In genomic region chr1:115179397-115179835, GRCh38 we compare ENCODE assay signal across 11 cellular contexts.
DNase-seq lines count a peak whose midpoint lies in the region; ATAC-seq and TF ChIP-seq lines count a peak whose summit lies in the region.
"Had no signal": no experiment of that assay in that cellular context is flagged by ENCODE, and none has a peak within 500 bp of the region (broad histone marks: within the 10 kb centered on the region; RNA-seq: fewer than 3 reads in every experiment).

No MANE protein-coding gene starts in this region.

- CTCF ChIA-PET in activated CD8-positive, alpha-beta T cell treated with anti-CD3 and anti-CD28 coated beads for 36 hours (lab: Charles Lee), result no interaction called here

- DNase-seq in stimulated activated CD4-positive, alpha-beta T cell treated with anti-CD3 and anti-CD28 coated beads, Interleukin-1b, Interleukin-23, amount 100 ng/mL, for 48 hours, result peak; percentile 1
- DNase-seq in stimulated activated CD4-positive, alpha-beta T cell treated with anti-CD3 and anti-CD28 coated beads, Interleukin-2, amount 100 ng/mL, for 48 hours, result no peak
- DNase-seq in right atrium auricular region (ENCODE audit: low spot score) (peak; percentile 63), aorta (peak in 1 of 2 donors; percentile 60), mucosa of descending colon (no peak)
- DNase-seq in activated CD8-positive, alpha-beta T cell treated with anti-CD3 and anti-CD28 coated beads for 36 hours, result no peak
- DNase-seq: CD4-positive, alpha-beta T cell; lower lobe of right lung had no signal

- TF ChIP-seq CTCF in right atrium auricular region (IDR thresholded peaks at IDR 0.05), result no peak
- TF ChIP-seq CTCF in activated CD8-positive, alpha-beta T cell treated with anti-CD3 and anti-CD28 coated beads for 36 hours (IDR thresholded peaks at IDR 0.05), result no peak
- TF ChIP-seq CTCF in mucosa of descending colon (IDR thresholded peaks at IDR 0.05), result no peak

- H3K4me3 ChIP-seq in right atrium auricular region (no peak overlapping the region), aorta (ENCODE audit: low read length in 2 of 2) (no peak overlapping the region), mucosa of descending colon (no peak overlapping the region)
- H3K4me3 ChIP-seq: coronary artery, lower lobe of right lung had no signal

- no peaks in the 10 kb centered on the region for H3K9me3 Mint-ChIP-seq in activated T-helper 17 cell treated with anti-CD3 and anti-CD28 coated beads, Interleukin-2, amount 50 U/mL, for 72 hours
- H3K9me3 Mint-ChIP-seq in activated CD8-positive, alpha-beta T cell treated with anti-CD3 and anti-CD28 coated beads for 36 hours, result no peaks in the 10 kb centered on the region
- H3K9me3 Mint-ChIP-seq: CD4-positive, alpha-beta T cell had no signal

- no peaks in the 10 kb centered on the region for H3K36me3 ChIP-seq in right atrium auricular region
- no peaks in the 10 kb centered on the region for H3K36me3 ChIP-seq in aorta (ENCODE audit: control insufficient read depth in 1 of 2, insufficient read depth in 2 of 2, low read length in 1 of 2)
- H3K36me3 ChIP-seq in mucosa of descending colon (ENCODE audit: low read depth), result no peaks in the 10 kb centered on the region
- H3K36me3 ChIP-seq: lower lobe of right lung had no signal

- H3K9me3 ChIP-seq in right atrium auricular region (peaks cover 0 to 5% of the 10 kb centered on the region in 2 donors), aorta (ENCODE audit: control insufficient read depth, low read length) (peaks cover 2% of the 10 kb centered on the region), mucosa of descending colon (no peaks in the 10 kb centered on the region)
- H3K9me3 ChIP-seq: lower lobe of right lung had no signal

- peak; percentile 71 for ATAC-seq in activated T-helper 17 cell treated with anti-CD3 and anti-CD28 coated beads, Interleukin-2, amount 50 U/mL, for 72 hours (replicated peaks)
- ATAC-seq in aorta (ENCODE audit: low FRiP score), result peak; percentile 32
- ATAC-seq in HG02981 (IDR thresholded peaks at IDR 0.05; ENCODE audit: unreplicated experiment), result no peak
- no peak for ATAC-seq in activated CD8-positive, alpha-beta T cell treated with anti-CD3 and anti-CD28 coated beads for 36 hours
- no peak for ATAC-seq in mucosa of descending colon
- ATAC-seq: lower lobe of right lung had no signal

- H3K27ac ChIP-seq in right atrium auricular region, result peak overlapping the region; percentile 27 to 45
- H3K27ac ChIP-seq in aorta (ENCODE audit: low read depth in 1 of 2, low read length in 2 of 2), result no peak overlapping the region
- H3K27ac ChIP-seq: coronary artery, lower lobe of right lung had no signal

- H3K4me1 Mint-ChIP-seq in activated T-helper 17 cell treated with anti-CD3 and anti-CD28 coated beads, Interleukin-2, amount 50 U/mL, for 72 hours, result peaks cover 5% of the 10 kb centered on the region
- peaks cover 3% of the 10 kb centered on the region for H3K4me1 Mint-ChIP-seq in activated CD8-positive, alpha-beta T cell treated with anti-CD3 and anti-CD28 coated beads for 36 hours (ENCODE audit: low read depth)

- H3K27me3 Mint-ChIP-seq in activated T-helper 17 cell treated with anti-CD3 and anti-CD28 coated beads, Interleukin-2, amount 50 U/mL, for 72 hours, result peaks cover 14% of the 10 kb centered on the region
- H3K27me3 Mint-ChIP-seq in activated CD8-positive, alpha-beta T cell treated with anti-CD3 and anti-CD28 coated beads for 36 hours, result no peaks in the 10 kb centered on the region

- no peaks in the 10 kb centered on the region for H3K27me3 ChIP-seq in right atrium auricular region
- H3K27me3 ChIP-seq in aorta (ENCODE audit: control insufficient read depth in 1 of 2, insufficient read depth in 2 of 2, low read length in 1 of 2), result no peaks in the 10 kb centered on the region

- intact Hi-C loops in aorta (cut with DNase I) (no loop called here), mucosa of descending colon (cut with DNase I, micrococcal nuclease) (no loop called here)
- intact Hi-C loops in activated CD8-positive, alpha-beta T cell treated with anti-CD3 and anti-CD28 coated beads for 36 hours (cut with micrococcal nuclease), result no loop called here

- 71 to 77% methylated on average over 10 of the region's 10 CpGs for WGBS in aorta, 2 donors

- H3K27ac Mint-ChIP-seq in activated T-helper 17 cell treated with anti-CD3 and anti-CD28 coated beads, Interleukin-2, amount 50 U/mL, for 72 hours, result no peak overlapping the region
- no peak overlapping the region for H3K27ac Mint-ChIP-seq in activated CD8-positive, alpha-beta T cell treated with anti-CD3 and anti-CD28 coated beads for 36 hours
- H3K27ac Mint-ChIP-seq: CD4-positive, alpha-beta T cell had no signal

- peaks cover 0 to 15% of the 10 kb centered on the region in 2 donors for H3K4me1 ChIP-seq in right atrium auricular region
- H3K4me1 ChIP-seq in aorta (ENCODE audit: control insufficient read depth in 1 of 2, insufficient read depth in 2 of 2, low read length in 2 of 2), result no peaks in the 10 kb centered on the region
- H3K4me1 ChIP-seq in mucosa of descending colon (ENCODE audit: low read depth), result no peaks in the 10 kb centered on the region
- H3K4me1 ChIP-seq: lower lobe of right lung had no signal

- no peaks in the 10 kb centered on the region for H3K36me3 Mint-ChIP-seq in activated T-helper 17 cell treated with anti-CD3 and anti-CD28 coated beads, Interleukin-2, amount 50 U/mL, for 72 hours (ENCODE audit: low read depth)
- H3K36me3 Mint-ChIP-seq in activated CD8-positive, alpha-beta T cell treated with anti-CD3 and anti-CD28 coated beads for 36 hours (ENCODE audit: low read depth), result no peaks in the 10 kb centered on the region

- H3K4me3 Mint-ChIP-seq in activated T-helper 17 cell treated with anti-CD3 and anti-CD28 coated beads, Interleukin-2, amount 50 U/mL, for 72 hours, result no peak overlapping the region
- no peak overlapping the region for H3K4me3 Mint-ChIP-seq in activated CD8-positive, alpha-beta T cell treated with anti-CD3 and anti-CD28 coated beads for 36 hours
- H3K4me3 Mint-ChIP-seq: CD4-positive, alpha-beta T cell had no signal

- POLR2A ChIA-PET in activated CD8-positive, alpha-beta T cell treated with anti-CD3 and anti-CD28 coated beads for 36 hours (lab: Charles Lee), result interaction anchor here (0.7 to 0.8 kb wide), 2 partner anchors 251 to 833 kb away, joined by 3 read pairs; no protein-coding TSS in a partner anchor

Comparison
In these comparisons a context has a peak if more than half of its experiments do, and no peak if none do; other contexts are left out.
1. DNase-seq: peak in stimulated activated CD4-positive, alpha-beta T cell treated with anti-CD3 and anti-CD28 coated beads, Interleukin-1b, Interleukin-23, amount 100 ng/mL, for 48 hours (single experiment) and right atrium auricular region (single experiment); none in stimulated activated CD4-positive, alpha-beta T cell treated with anti-CD3 and anti-CD28 coated beads, Interleukin-2, amount 100 ng/mL, for 48 hours (0 of 2), activated CD8-positive, alpha-beta T cell treated with anti-CD3 and anti-CD28 coated beads for 36 hours (single experiment) and mucosa of descending colon (0 of 3).
2. ATAC-seq: peak in activated T-helper 17 cell treated with anti-CD3 and anti-CD28 coated beads, Interleukin-2, amount 50 U/mL, for 72 hours (single experiment) and aorta (single experiment); none in HG02981 (single experiment), activated CD8-positive, alpha-beta T cell treated with anti-CD3 and anti-CD28 coated beads for 36 hours (single experiment) and mucosa of descending colon (single experiment).
3. H3K27ac ChIP-seq: peak in right atrium auricular region (2 of 2); none in aorta (0 of 2).